In the genomic region with DNA sequence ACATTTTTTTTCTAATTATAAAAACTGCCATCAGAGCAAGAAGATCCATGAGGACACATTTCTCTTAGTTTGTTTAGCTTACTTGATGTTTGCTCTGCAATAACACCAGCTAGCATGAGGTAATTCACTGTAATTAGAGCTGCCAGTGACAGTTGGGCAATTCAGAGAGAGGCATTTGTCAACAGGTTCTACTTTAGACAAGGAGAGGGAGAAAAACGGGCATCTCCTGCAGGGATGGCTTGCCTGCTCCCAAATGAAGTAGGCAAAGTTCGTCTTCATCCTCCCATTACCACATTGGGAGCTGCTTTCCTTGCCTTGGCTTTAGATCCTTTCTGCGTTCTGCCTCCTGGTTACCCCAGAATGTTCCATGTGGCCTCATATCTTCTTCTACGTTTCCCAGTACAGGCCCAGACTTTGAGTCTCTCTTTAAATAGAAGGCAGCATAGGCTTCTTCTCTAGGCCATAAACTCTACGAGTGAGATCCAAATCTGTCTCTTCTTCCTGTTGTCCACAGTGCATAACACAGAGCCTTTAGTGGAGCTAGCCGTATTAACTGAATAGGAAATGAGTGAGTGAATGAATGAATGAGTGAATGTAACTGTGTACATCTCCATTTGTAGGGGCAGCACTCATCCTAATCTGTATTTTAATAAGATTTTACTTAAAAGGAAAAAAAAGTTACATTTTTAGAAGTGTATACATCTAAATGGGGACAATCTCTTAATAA, we compare ENCODE assay signal across 1 cellular context.
TF ChIP-seq lines count a peak whose summit lies in the region.

No MANE protein-coding gene starts in this region.

TF ChIP-seq in H1, 55 proteins besides CTCF, POLR2A, EP300 and RAD21:
- TF ChIP-seq CEBPB (IDR thresholded peaks at IDR 0.05; ENCODE audit: low read depth, low read length) (0 out of 2 replicates have a peak, but pooled peaks have one; percentile 12), PHF8 (conservative IDR thresholded peaks at IDR 0.05; ENCODE audit: low read depth, low read length) (no peak)
